Comparison of ENCODE assay signal across 18 cellular contexts in genomic region chr12:101040936-101041335, GRCh38.
DNase-seq lines count a peak whose midpoint lies in the region; ATAC-seq, FAIRE-seq and TF ChIP-seq lines count a peak whose summit lies in the region.
"Had no signal": no experiment of that assay in that cellular context is flagged by ENCODE, and none has a peak within 500 bp of the region (broad histone marks: within the 10 kb centered on the region; RNA-seq: fewer than 3 reads in every experiment).

No MANE protein-coding gene starts in this region.

- FAIRE-seq in small intestine (lab: Jason Lieb, UNC), result no peak
- FAIRE-seq: HepG2 had no signal

- peak; percentile 52 for ATAC-seq in SK-N-SH treated with all-trans-retinoic acid at 6 μM for 48 hours
- ATAC-seq: GM23338, HepG2 had no signal

- peak; percentile 65 for DNase-seq in NCI-H146 (lab: John Stamatoyannopoulos, UW)
- peak; percentile 57 for DNase-seq in fibroblast of pulmonary artery (ENCODE audit: low read depth)
- peak; percentile 7 for DNase-seq in small intestine
- no peak for DNase-seq in CD1c-positive myeloid dendritic cell (ENCODE audit: extremely low spot score)
- no peak for DNase-seq in epidermal melanocyte (ENCODE audit: insufficient read length, low spot score)
- DNase-seq in NCI-H1092 (lab: John Stamatoyannopoulos, UW), result no peak
- DNase-seq in dorsolateral prefrontal cortex, result no peak
- DNase-seq: ACHN; CD4-positive, CD25-positive, alpha-beta regulatory T cell; KG1; NCI-H1048; NCI-H187; NCI-H526 treated with DMSO at 0.1 percent for 48 hours had no signal

- H3K4me3 ChIP-seq in fibroblast of pulmonary artery (replicated peaks; ENCODE audit: low read depth, low read length) (no peak overlapping the region), small intestine (ENCODE audit: low read depth in 1 of 2, low read length in 2 of 2) (no peak overlapping the region), dorsolateral prefrontal cortex (no peak overlapping the region)
- H3K4me3 ChIP-seq: GM23338, SJSA1 had no signal

- no peak for TF ChIP-seq CTCF in fibroblast of pulmonary artery (IDR thresholded peaks at IDR 0.05; ENCODE audit: low read length, missing control alignments)
- TF ChIP-seq CTCF in dorsolateral prefrontal cortex (IDR thresholded peaks at IDR 0.05 in 54 of 56, conservative IDR thresholded peaks at IDR 0.05 in 2 of 56; ENCODE audit: low read depth in 1 of 56, partially characterized antibody in 56 of 56), result no peak

- H3K27me3 ChIP-seq in small intestine (ENCODE audit: control insufficient read depth in 2 of 2, insufficient read depth in 2 of 2, low read length in 2 of 2) (no peaks in the 10 kb centered on the region), dorsolateral prefrontal cortex (no peaks in the 10 kb centered on the region)
- H3K27me3 ChIP-seq: SJSA1 had no signal

- H3K27ac ChIP-seq in small intestine (ENCODE audit: low read depth in 1 of 2, low read length in 1 of 2), result no peak overlapping the region
- no peak overlapping the region for H3K27ac ChIP-seq in dorsolateral prefrontal cortex
- H3K27ac ChIP-seq: RWPE1, SJSA1 had no signal

- intact Hi-C loops in dorsolateral prefrontal cortex (cut with DNase I), result no loop called here

- no peaks in the 10 kb centered on the region for H3K9me3 ChIP-seq in small intestine (ENCODE audit: control insufficient read depth, low read depth)
- H3K9me3 ChIP-seq: SJSA1 had no signal

- peaks cover 0 to 3% of the 10 kb centered on the region in 2 donors for H3K4me1 ChIP-seq in small intestine (ENCODE audit: control insufficient read depth in 2 of 2, insufficient read depth in 1 of 2, low read depth in 1 of 2, low read length in 1 of 2)

- H3K36me3 ChIP-seq in small intestine (ENCODE audit: control insufficient read depth in 2 of 2, insufficient read depth in 2 of 2, low read length in 2 of 2), result no peaks in the 10 kb centered on the region
- H3K36me3 ChIP-seq: SJSA1 had no signal

TF ChIP-seq in SK-N-SH treated with all-trans-retinoic acid at 6 μM for 48 hours, 23 proteins besides CTCF, POLR2A, EP300 and RAD21:
- TF ChIP-seq, protein P1, sequence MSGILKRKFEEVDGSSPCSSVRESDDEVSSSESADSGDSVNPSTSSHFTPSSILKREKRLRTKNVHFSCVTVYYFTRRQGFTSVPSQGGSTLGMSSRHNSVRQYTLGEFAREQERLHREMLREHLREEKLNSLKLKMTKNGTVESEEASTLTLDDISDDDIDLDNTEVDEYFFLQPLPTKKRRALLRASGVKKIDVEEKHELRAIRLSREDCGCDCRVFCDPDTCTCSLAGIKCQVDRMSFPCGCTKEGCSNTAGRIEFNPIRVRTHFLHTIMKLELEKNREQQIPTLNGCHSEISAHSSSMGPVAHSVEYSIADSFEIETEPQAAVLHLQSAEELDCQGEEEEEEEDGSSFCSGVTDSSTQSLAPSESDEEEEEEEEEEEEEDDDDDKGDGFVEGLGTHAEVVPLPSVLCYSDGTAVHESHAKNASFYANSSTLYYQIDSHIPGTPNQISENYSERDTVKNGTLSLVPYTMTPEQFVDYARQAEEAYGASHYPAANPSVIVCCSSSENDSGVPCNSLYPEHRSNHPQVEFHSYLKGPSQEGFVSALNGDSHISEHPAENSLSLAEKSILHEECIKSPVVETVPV (CRISPR knock-in tag; IDR thresholded peaks at IDR 0.05), result no peak
- peak; percentile 46 for TF ChIP-seq ISL1 (CRISPR knock-in tag; IDR thresholded peaks at IDR 0.05)
TF ChIP-seq in SK-N-SH treated with all-trans-retinoic acid at 6 μM for 48 hours: peak in this region for 1.

Comparison
In these comparisons a context has a peak if more than half of its experiments do, and no peak if none do; other contexts are left out.
1. DNase-seq: peak in NCI-H146 (single experiment), fibroblast of pulmonary artery (single experiment) and small intestine (single experiment); none in CD1c-positive myeloid dendritic cell (single experiment), epidermal melanocyte (single experiment), NCI-H1092 (single experiment) and dorsolateral prefrontal cortex (0 of 10).